1 cellular context compared by ENCODE assay signal in the genomic region with DNA sequence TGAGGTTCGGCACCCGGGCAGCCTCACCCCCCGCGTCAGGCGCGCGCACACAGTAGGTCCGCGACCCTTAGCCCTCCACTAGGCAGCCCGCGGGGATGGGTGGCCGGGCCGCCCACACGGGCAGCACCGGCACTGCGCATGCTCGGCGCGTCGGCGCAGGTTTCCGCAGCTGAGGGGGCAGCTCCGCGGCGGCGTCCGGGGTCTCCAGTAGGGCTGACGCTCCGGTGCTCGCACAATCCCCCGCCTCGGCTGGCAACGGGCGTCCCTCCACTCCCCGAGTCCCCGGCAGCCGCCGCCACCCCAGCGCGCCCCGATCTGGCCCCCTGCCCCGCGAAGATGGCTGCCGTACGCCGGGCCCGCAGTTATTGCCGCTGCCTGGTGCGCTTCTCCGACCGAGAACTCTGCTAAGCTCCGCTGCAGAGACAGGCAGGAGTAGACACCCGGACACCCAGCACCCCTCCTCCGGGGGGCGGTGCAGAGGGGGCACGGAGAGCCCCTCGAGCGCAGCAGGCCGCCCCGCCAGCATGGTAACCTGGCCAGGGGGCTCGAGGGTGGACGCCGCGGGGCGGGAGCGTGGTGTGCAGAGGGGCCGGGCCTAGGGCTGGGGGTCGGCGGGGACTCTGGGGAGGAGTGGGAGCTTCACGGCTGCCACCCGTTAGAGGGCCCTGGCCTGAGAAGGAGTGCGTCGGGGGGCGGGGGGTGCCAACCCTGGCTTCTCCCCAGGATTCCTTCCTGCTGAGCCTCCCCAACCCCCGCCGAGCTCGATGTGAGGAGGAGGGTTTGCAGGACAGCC.
A peak's percentile ranks its signal among the peaks of the same experiment; 100 is the strongest.
TF ChIP-seq lines count a peak whose summit lies in the region.

A gene (plus strand): TSS at position 139 of the 793 bp plus-strand sequence. CDS start 386 bp downstream, at position 525.

TF ChIP-seq in K562, 482 proteins besides CTCF, POLR2A, EP300 and RAD21 (continued from another document and continues in another):
- TF ChIP-seq, protein P1, sequence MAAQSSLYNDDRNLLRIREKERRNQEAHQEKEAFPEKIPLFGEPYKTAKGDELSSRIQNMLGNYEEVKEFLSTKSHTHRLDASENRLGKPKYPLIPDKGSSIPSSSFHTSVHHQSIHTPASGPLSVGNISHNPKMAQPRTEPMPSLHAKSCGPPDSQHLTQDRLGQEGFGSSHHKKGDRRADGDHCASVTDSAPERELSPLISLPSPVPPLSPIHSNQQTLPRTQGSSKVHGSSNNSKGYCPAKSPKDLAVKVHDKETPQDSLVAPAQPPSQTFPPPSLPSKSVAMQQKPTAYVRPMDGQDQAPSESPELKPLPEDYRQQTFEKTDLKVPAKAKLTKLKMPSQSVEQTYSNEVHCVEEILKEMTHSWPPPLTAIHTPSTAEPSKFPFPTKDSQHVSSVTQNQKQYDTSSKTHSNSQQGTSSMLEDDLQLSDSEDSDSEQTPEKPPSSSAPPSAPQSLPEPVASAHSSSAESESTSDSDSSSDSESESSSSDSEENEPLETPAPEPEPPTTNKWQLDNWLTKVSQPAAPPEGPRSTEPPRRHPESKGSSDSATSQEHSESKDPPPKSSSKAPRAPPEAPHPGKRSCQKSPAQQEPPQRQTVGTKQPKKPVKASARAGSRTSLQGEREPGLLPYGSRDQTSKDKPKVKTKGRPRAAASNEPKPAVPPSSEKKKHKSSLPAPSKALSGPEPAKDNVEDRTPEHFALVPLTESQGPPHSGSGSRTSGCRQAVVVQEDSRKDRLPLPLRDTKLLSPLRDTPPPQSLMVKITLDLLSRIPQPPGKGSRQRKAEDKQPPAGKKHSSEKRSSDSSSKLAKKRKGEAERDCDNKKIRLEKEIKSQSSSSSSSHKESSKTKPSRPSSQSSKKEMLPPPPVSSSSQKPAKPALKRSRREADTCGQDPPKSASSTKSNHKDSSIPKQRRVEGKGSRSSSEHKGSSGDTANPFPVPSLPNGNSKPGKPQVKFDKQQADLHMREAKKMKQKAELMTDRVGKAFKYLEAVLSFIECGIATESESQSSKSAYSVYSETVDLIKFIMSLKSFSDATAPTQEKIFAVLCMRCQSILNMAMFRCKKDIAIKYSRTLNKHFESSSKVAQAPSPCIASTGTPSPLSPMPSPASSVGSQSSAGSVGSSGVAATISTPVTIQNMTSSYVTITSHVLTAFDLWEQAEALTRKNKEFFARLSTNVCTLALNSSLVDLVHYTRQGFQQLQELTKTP (IDR thresholded peaks at IDR 0.05; ENCODE audit: low read depth in 1 of 2, partially characterized antibody in 2 of 2): no peak
- TF ChIP-seq BRCA1 (IDR thresholded peaks at IDR 0.05): no peak
- no peak for TF ChIP-seq BRCA1 (CRISPR knock-in tag; IDR thresholded peaks at IDR 0.05)
- TF ChIP-seq, protein P2, sequence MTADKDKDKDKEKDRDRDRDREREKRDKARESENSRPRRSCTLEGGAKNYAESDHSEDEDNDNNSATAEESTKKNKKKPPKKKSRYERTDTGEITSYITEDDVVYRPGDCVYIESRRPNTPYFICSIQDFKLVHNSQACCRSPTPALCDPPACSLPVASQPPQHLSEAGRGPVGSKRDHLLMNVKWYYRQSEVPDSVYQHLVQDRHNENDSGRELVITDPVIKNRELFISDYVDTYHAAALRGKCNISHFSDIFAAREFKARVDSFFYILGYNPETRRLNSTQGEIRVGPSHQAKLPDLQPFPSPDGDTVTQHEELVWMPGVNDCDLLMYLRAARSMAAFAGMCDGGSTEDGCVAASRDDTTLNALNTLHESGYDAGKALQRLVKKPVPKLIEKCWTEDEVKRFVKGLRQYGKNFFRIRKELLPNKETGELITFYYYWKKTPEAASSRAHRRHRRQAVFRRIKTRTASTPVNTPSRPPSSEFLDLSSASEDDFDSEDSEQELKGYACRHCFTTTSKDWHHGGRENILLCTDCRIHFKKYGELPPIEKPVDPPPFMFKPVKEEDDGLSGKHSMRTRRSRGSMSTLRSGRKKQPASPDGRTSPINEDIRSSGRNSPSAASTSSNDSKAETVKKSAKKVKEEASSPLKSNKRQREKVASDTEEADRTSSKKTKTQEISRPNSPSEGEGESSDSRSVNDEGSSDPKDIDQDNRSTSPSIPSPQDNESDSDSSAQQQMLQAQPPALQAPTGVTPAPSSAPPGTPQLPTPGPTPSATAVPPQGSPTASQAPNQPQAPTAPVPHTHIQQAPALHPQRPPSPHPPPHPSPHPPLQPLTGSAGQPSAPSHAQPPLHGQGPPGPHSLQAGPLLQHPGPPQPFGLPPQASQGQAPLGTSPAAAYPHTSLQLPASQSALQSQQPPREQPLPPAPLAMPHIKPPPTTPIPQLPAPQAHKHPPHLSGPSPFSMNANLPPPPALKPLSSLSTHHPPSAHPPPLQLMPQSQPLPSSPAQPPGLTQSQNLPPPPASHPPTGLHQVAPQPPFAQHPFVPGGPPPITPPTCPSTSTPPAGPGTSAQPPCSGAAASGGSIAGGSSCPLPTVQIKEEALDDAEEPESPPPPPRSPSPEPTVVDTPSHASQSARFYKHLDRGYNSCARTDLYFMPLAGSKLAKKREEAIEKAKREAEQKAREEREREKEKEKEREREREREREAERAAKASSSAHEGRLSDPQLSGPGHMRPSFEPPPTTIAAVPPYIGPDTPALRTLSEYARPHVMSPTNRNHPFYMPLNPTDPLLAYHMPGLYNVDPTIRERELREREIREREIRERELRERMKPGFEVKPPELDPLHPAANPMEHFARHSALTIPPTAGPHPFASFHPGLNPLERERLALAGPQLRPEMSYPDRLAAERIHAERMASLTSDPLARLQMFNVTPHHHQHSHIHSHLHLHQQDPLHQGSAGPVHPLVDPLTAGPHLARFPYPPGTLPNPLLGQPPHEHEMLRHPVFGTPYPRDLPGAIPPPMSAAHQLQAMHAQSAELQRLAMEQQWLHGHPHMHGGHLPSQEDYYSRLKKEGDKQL (CRISPR knock-in tag; IDR thresholded peaks at IDR 0.05; ENCODE audit: borderline replicate concordance): no peak
- TF ChIP-seq, protein P3, sequence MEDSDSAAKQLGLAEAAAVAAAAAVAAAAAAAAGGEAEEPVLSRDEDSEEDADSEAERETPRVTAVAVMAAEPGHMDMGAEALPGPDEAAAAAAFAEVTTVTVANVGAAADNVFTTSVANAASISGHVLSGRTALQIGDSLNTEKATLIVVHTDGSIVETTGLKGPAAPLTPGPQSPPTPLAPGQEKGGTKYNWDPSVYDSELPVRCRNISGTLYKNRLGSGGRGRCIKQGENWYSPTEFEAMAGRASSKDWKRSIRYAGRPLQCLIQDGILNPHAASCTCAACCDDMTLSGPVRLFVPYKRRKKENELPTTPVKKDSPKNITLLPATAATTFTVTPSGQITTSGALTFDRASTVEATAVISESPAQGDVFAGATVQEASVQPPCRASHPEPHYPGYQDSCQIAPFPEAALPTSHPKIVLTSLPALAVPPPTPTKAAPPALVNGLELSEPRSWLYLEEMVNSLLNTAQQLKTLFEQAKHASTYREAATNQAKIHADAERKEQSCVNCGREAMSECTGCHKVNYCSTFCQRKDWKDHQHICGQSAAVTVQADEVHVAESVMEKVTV (CRISPR knock-in tag; IDR thresholded peaks at IDR 0.05): no peak; the same call in 1 of the 2 replicates
- TF ChIP-seq, protein P4, sequence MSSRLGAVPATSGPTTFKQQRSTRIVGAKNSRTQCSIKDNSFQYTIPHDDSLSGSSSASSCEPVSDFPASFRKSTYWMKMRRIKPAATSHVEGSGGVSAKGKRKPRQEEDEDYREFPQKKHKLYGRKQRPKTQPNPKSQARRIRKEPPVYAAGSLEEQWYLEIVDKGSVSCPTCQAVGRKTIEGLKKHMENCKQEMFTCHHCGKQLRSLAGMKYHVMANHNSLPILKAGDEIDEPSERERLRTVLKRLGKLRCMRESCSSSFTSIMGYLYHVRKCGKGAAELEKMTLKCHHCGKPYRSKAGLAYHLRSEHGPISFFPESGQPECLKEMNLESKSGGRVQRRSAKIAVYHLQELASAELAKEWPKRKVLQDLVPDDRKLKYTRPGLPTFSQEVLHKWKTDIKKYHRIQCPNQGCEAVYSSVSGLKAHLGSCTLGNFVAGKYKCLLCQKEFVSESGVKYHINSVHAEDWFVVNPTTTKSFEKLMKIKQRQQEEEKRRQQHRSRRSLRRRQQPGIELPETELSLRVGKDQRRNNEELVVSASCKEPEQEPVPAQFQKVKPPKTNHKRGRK (tag; IDR thresholded peaks at IDR 0.05): no peak
- TF ChIP-seq, protein P5, sequence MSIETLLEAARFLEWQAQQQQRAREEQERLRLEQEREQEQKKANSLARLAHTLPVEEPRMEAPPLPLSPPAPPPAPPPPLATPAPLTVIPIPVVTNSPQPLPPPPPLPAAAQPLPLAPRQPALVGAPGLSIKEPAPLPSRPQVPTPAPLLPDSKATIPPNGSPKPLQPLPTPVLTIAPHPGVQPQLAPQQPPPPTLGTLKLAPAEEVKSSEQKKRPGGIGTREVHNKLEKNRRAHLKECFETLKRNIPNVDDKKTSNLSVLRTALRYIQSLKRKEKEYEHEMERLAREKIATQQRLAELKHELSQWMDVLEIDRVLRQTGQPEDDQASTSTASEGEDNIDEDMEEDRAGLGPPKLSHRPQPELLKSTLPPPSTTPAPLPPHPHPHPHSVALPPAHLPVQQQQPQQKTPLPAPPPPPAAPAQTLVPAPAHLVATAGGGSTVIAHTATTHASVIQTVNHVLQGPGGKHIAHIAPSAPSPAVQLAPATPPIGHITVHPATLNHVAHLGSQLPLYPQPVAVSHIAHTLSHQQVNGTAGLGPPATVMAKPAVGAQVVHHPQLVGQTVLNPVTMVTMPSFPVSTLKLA (conservative IDR thresholded peaks at IDR 0.05): peak in 1 of 2 experiments; percentile 44; a peak in 1 of 4 replicates
- TF ChIP-seq ZNF12 (CRISPR knock-in tag; IDR thresholded peaks at IDR 0.05): peak; percentile 12; the same call in 1 of the 2 replicates
- no peak for TF ChIP-seq DDX20 (tag; IDR thresholded peaks at IDR 0.05; ENCODE audit: low read depth)
- TF ChIP-seq MEF2D (tag; conservative IDR thresholded peaks at IDR 0.05; ENCODE audit: low read depth): no peak
- TF ChIP-seq TCF3 (CRISPR knock-in tag; IDR thresholded peaks at IDR 0.05): 0 out of 2 replicates have a peak, but pooled peaks have one; percentile 3
- no peak for TF ChIP-seq ZNF134 (CRISPR knock-in tag; conservative IDR thresholded peaks at IDR 0.05)
- TF ChIP-seq, protein P6, sequence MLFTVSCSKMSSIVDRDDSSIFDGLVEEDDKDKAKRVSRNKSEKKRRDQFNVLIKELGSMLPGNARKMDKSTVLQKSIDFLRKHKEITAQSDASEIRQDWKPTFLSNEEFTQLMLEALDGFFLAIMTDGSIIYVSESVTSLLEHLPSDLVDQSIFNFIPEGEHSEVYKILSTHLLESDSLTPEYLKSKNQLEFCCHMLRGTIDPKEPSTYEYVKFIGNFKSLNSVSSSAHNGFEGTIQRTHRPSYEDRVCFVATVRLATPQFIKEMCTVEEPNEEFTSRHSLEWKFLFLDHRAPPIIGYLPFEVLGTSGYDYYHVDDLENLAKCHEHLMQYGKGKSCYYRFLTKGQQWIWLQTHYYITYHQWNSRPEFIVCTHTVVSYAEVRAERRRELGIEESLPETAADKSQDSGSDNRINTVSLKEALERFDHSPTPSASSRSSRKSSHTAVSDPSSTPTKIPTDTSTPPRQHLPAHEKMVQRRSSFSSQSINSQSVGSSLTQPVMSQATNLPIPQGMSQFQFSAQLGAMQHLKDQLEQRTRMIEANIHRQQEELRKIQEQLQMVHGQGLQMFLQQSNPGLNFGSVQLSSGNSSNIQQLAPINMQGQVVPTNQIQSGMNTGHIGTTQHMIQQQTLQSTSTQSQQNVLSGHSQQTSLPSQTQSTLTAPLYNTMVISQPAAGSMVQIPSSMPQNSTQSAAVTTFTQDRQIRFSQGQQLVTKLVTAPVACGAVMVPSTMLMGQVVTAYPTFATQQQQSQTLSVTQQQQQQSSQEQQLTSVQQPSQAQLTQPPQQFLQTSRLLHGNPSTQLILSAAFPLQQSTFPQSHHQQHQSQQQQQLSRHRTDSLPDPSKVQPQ (CRISPR knock-in tag; IDR thresholded peaks at IDR 0.05; ENCODE audit: borderline replicate concordance): no peak
- no peak for TF ChIP-seq ZNF668 (CRISPR knock-in tag; IDR thresholded peaks at IDR 0.05)
- peak; percentile 86 for TF ChIP-seq POLR2G (IDR thresholded peaks at IDR 0.05; ENCODE audit: low read depth, low read length)
- TF ChIP-seq, protein P7, sequence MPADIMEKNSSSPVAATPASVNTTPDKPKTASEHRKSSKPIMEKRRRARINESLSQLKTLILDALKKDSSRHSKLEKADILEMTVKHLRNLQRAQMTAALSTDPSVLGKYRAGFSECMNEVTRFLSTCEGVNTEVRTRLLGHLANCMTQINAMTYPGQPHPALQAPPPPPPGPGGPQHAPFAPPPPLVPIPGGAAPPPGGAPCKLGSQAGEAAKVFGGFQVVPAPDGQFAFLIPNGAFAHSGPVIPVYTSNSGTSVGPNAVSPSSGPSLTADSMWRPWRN (IDR thresholded peaks at IDR 0.05; ENCODE audit: low read depth): no peak
- peak; percentile 82; the same call in 1 of the 2 replicates for TF ChIP-seq KAT7 (CRISPR knock-in tag; IDR thresholded peaks at IDR 0.05; ENCODE audit: borderline replicate concordance)
- TF ChIP-seq ETV6 (IDR thresholded peaks at IDR 0.05; ENCODE audit: borderline replicate concordance in 1 of 2, low read depth in 2 of 2, low read length in 1 of 2): no peak
- TF ChIP-seq ETV6 (CRISPR knock-in tag; IDR thresholded peaks at IDR 0.05; ENCODE audit: borderline replicate concordance): no peak
- no peak for TF ChIP-seq IRF2 (CRISPR knock-in tag; IDR thresholded peaks at IDR 0.05)
- TF ChIP-seq ZKSCAN1 (IDR thresholded peaks at IDR 0.05; ENCODE audit: low read depth, low read length): peak; percentile 100
- TF ChIP-seq, protein P8, sequence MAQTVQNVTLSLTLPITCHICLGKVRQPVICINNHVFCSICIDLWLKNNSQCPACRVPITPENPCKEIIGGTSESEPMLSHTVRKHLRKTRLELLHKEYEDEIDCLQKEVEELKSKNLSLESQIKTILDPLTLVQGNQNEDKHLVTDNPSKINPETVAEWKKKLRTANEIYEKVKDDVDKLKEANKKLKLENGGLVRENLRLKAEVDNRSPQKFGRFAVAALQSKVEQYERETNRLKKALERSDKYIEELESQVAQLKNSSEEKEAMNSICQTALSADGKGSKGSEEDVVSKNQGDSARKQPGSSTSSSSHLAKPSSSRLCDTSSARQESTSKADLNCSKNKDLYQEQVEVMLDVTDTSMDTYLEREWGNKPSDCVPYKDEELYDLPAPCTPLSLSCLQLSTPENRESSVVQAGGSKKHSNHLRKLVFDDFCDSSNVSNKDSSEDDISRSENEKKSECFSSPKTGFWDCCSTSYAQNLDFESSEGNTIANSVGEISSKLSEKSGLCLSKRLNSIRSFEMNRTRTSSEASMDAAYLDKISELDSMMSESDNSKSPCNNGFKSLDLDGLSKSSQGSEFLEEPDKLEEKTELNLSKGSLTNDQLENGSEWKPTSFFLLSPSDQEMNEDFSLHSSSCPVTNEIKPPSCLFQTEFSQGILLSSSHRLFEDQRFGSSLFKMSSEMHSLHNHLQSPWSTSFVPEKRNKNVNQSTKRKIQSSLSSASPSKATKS (CRISPR knock-in tag; IDR thresholded peaks at IDR 0.05): no peak
- no peak for TF ChIP-seq OTX1 (CRISPR knock-in tag; IDR thresholded peaks at IDR 0.05)
- TF ChIP-seq GATAD2A (IDR thresholded peaks at IDR 0.05): no peak
- TF ChIP-seq, protein P9, sequence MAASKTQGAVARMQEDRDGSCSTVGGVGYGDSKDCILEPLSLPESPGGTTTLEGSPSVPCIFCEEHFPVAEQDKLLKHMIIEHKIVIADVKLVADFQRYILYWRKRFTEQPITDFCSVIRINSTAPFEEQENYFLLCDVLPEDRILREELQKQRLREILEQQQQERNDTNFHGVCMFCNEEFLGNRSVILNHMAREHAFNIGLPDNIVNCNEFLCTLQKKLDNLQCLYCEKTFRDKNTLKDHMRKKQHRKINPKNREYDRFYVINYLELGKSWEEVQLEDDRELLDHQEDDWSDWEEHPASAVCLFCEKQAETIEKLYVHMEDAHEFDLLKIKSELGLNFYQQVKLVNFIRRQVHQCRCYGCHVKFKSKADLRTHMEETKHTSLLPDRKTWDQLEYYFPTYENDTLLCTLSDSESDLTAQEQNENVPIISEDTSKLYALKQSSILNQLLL (CRISPR knock-in tag; IDR thresholded peaks at IDR 0.05; ENCODE audit: borderline replicate concordance): no peak
